In the genomic region with DNA sequence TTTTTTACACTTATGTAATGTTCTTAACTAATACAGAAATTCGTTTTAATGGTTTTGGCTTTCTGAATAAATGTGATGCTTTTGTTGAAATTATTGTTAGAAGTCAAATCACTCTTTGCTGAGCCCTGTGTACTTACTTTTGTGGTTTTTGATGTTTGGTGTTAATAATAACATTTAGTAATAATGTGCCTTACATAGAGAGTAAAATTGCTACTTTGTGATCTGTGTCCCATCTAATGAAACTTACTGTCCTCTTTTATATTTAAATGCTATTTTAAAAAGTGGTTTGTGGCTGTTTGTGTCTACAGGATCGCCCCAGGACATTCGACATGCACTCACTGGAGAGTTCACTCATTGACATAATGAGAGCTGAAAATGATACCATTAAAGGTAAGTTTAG, we compare ENCODE assay signal across 11 cellular contexts.
"Had no signal": no experiment of that assay in that cellular context is flagged by ENCODE, and none has a peak within 500 bp of the region (broad histone marks: within the 10 kb centered on the region; RNA-seq: fewer than 3 reads in every experiment).

No MANE protein-coding gene starts in this region.

- H3K9me3 Mint-ChIP-seq: activated CD4-positive, alpha-beta T cell treated with anti-CD3 and anti-CD28 coated beads, Interleukin-2, amount 10 ng/mL, durations not matched to agents 7 days and 5 days; endodermal cell; natural killer cell; stimulated activated naive CD8-positive, alpha-beta T cell treated with anti-CD3 and anti-CD28 coated beads, Interleukin-15, Interleukin-2, amounts not matched to agents 100 ng/mL and 50 ng/mL, for 24 hours had no signal

- DNase-seq: activated CD4-positive, alpha-beta T cell treated with anti-CD3 and anti-CD28 coated beads, Interleukin-2, amount 10 ng/mL, durations not matched to agents 7 days and 5 days; activated naive CD4-positive, alpha-beta T cell; aorta; endodermal cell; islet precursor cell; natural killer cell; posterior cingulate gyrus had no signal

- H3K27ac ChIP-seq: hepatocyte had no signal

- H2AFZ ChIP-seq: hepatocyte had no signal

- H3K4me2 ChIP-seq: hepatocyte, smooth muscle cell had no signal

- H3K36me3 Mint-ChIP-seq: natural killer cell had no signal

- H3K36me3 ChIP-seq: breast epithelium had no signal

- H3K27ac Mint-ChIP-seq: activated CD4-positive, alpha-beta T cell treated with anti-CD3 and anti-CD28 coated beads, Interleukin-2, amount 10 ng/mL, durations not matched to agents 7 days and 5 days; endodermal cell; natural killer cell; stimulated activated naive CD8-positive, alpha-beta T cell treated with anti-CD3 and anti-CD28 coated beads, Interleukin-15, Interleukin-2, amounts not matched to agents 100 ng/mL and 50 ng/mL, for 24 hours had no signal

- H3K9me3 ChIP-seq: breast epithelium had no signal

- H3K4me3 Mint-ChIP-seq: activated CD4-positive, alpha-beta T cell treated with anti-CD3 and anti-CD28 coated beads, Interleukin-2, amount 10 ng/mL, durations not matched to agents 7 days and 5 days; endodermal cell; natural killer cell; stimulated activated naive CD8-positive, alpha-beta T cell treated with anti-CD3 and anti-CD28 coated beads, Interleukin-15, Interleukin-2, amounts not matched to agents 100 ng/mL and 50 ng/mL, for 24 hours had no signal

- H3K27me3 ChIP-seq: breast epithelium, hepatocyte had no signal

- ATAC-seq: natural killer cell had no signal

- H3K27me3 Mint-ChIP-seq: activated CD4-positive, alpha-beta T cell treated with anti-CD3 and anti-CD28 coated beads, Interleukin-2, amount 10 ng/mL, durations not matched to agents 7 days and 5 days; stimulated activated naive CD8-positive, alpha-beta T cell treated with anti-CD3 and anti-CD28 coated beads, Interleukin-15, Interleukin-2, amounts not matched to agents 100 ng/mL and 50 ng/mL, for 24 hours had no signal

- H3K4me3 ChIP-seq: breast epithelium, hepatocyte, smooth muscle cell had no signal

- H3K4me1 Mint-ChIP-seq: activated CD4-positive, alpha-beta T cell treated with anti-CD3 and anti-CD28 coated beads, Interleukin-2, amount 10 ng/mL, durations not matched to agents 7 days and 5 days had no signal
